Comparison of ENCODE assay signal across 19 cellular contexts in the genomic region with DNA sequence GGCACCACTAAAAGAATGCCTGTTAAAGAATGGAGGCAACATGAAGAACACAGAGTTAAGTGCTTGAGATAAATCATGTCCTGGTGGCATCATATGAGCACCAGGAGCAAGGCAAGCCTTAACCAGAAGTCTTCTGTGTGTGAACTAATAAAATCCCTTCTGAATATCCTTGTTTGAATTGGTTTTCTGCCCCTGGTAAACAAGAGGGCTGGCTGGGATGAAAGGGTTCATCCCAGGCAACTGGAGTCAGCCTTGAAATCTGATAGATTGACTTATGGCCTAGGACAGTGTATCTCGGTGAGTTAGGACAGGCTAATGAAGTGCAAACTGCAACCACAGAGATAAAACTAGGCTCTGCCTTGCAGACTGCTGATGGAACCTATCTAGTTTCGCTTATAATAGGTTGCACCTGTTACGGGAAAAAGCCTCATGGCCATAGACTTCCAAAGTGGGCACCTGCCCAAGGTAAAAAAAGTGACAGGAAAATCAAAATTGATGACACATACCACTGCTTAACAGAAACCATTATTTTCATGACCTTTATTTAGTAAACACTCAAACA.
"Had no signal": no experiment of that assay in that cellular context is flagged by ENCODE, and none has a peak within 500 bp of the region (broad histone marks: within the 10 kb centered on the region; RNA-seq: fewer than 3 reads in every experiment).

No MANE protein-coding gene starts in this region.

- H3K27me3 Mint-ChIP-seq: central memory CD8-positive, alpha-beta T cell had no signal

- H3K27ac Mint-ChIP-seq: activated naive CD4-positive, alpha-beta T cell treated with anti-CD3 and anti-CD28 coated beads, Interleukin-2, amount 50 U/mL, for 72 hours; brain; natural killer cell; stimulated activated effector memory CD8-positive, alpha-beta T cell treated with anti-CD3 and anti-CD28 coated beads, Interleukin-12 subunit alpha, Interleukin-12 subunit beta, amount 100 ng/mL, for 72 hours had no signal

- H3K4me1 ChIP-seq: prostate gland, right lobe of liver, tibial artery, vagina had no signal

- H3K4me3 ChIP-seq: mucosa of descending colon, prostate gland, right lobe of liver, tibial artery, vagina had no signal

- DNase-seq: activated CD4-positive, alpha-beta T cell treated with anti-CD3 and anti-CD28 coated beads, Interleukin-2, amount 50 U/mL, for 1 hour; activated effector memory CD4-positive, alpha-beta T cell treated with Interleukin-2 at 50 U/mL for 16 hours; activated T-cell treated with anti-CD3 and anti-CD28 coated beads for 4 hours; cortex of kidney; effector CD8-positive, alpha-beta T cell; foreskin melanocyte; mammary epithelial cell; mucosa of descending colon; natural killer cell; occipital lobe; right lobe of liver; tibial artery had no signal

- H3K4me1 Mint-ChIP-seq: brain; central memory CD8-positive, alpha-beta T cell; natural killer cell; stimulated activated effector memory CD8-positive, alpha-beta T cell treated with anti-CD3 and anti-CD28 coated beads, Interleukin-12 subunit alpha, Interleukin-12 subunit beta, amount 100 ng/mL, for 72 hours had no signal

- H3K9me3 ChIP-seq: prostate gland, right lobe of liver, tibial artery, vagina had no signal

- H3K4me3 Mint-ChIP-seq: brain; central memory CD8-positive, alpha-beta T cell; natural killer cell; stimulated activated effector memory CD8-positive, alpha-beta T cell treated with anti-CD3 and anti-CD28 coated beads, Interleukin-12 subunit alpha, Interleukin-12 subunit beta, amount 100 ng/mL, for 72 hours had no signal

- H3K27ac ChIP-seq: prostate gland, right lobe of liver, tibial artery, vagina had no signal

- H3K36me3 Mint-ChIP-seq: activated naive CD4-positive, alpha-beta T cell treated with anti-CD3 and anti-CD28 coated beads, Interleukin-2, amount 50 U/mL, for 72 hours; natural killer cell; stimulated activated effector memory CD8-positive, alpha-beta T cell treated with anti-CD3 and anti-CD28 coated beads, Interleukin-12 subunit alpha, Interleukin-12 subunit beta, amount 100 ng/mL, for 72 hours had no signal

- H3K27me3 ChIP-seq: right lobe of liver, tibial artery, vagina had no signal

- ATAC-seq: activated naive CD4-positive, alpha-beta T cell treated with anti-CD3 and anti-CD28 coated beads, Interleukin-2, amount 50 U/mL, for 72 hours; left lobe of liver; mucosa of descending colon; natural killer cell; right lobe of liver; stimulated activated effector memory CD8-positive, alpha-beta T cell treated with anti-CD3 and anti-CD28 coated beads, Interleukin-12 subunit alpha, Interleukin-12 subunit beta, amount 100 ng/mL, for 72 hours had no signal

- H3K36me3 ChIP-seq: prostate gland, right lobe of liver, tibial artery, vagina had no signal
